Comparison of ENCODE assay signal across 28 cellular contexts in the genomic region with DNA sequence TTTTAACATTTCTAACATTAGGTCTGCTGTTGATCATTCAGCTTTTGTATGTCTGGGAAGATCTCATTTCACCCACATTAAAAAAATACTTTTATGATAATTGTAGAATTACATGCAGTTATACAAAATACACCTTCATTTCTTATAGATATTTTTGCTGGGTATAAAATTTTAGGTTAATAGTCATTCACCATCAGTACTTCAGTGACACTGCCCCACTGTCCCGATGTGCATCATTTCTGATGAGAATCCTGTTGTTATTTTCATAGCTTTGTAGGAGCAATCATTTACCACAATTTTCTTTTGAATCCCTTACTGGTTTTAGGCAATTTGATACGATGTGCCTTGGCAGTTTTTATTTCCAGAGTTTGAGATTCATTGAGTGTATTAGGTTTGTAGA.
"Had no signal": no experiment of that assay in that cellular context is flagged by ENCODE, and none has a peak within 500 bp of the region (broad histone marks: within the 10 kb centered on the region; RNA-seq: fewer than 3 reads in every experiment).

No MANE protein-coding gene starts in this region.

- H3K36me3 ChIP-seq: left lung, suprapubic skin, upper lobe of right lung, uterus had no signal

- ATAC-seq: esophagus mucosa; gastrocnemius medialis; left cardiac atrium; left lung; mucosa of descending colon; sciatic nerve; stimulated activated naive CD8-positive, alpha-beta T cell treated with anti-CD3 and anti-CD28 coated beads, Interleukin-15, amount 100 ng/mL, for 72 hours; upper lobe of right lung had no signal

- H3K27me3 ChIP-seq: dorsolateral prefrontal cortex, gastrocnemius medialis, left lung, neural progenitor cell, suprapubic skin, transverse colon, upper lobe of right lung, uterus had no signal

- H3K4me2 ChIP-seq: neural progenitor cell, smooth muscle cell had no signal

- H3K27me3 Mint-ChIP-seq: naive B cell; progenitor cell of endocrine pancreas; stimulated activated naive CD8-positive, alpha-beta T cell treated with anti-CD3 and anti-CD28 coated beads, Interleukin-15, amount 100 ng/mL, for 72 hours had no signal

- H3K27ac ChIP-seq: dorsolateral prefrontal cortex, epithelial cell of prostate, left lung, neural progenitor cell, parathyroid adenoma, suprapubic skin, transverse colon, upper lobe of right lung, uterus had no signal

- H3K27ac Mint-ChIP-seq: mesothelial cell of epicardium, nephron, neural progenitor cell, progenitor cell of endocrine pancreas had no signal

- H3K4me1 ChIP-seq: uterus had no signal

- H3K9ac ChIP-seq: neural progenitor cell, parathyroid adenoma had no signal

- DNase-seq: dorsolateral prefrontal cortex; effector CD4-positive, alpha-beta T cell; foreskin fibroblast; gastrocnemius medialis; left cardiac atrium; left lung; mesenchymal stem cell; mucosa of descending colon; naive B cell; stimulated activated CD4-positive, alpha-beta T cell treated with anti-CD3 and anti-CD28 coated beads, Interleukin-12 subunit alpha, Interleukin-12 subunit beta, amount 100 ng/mL, for 4 hours; stimulated activated CD4-positive, alpha-beta T cell treated with anti-CD3 and anti-CD28 coated beads, Interleukin-1b, Interleukin-23, amount 100 ng/mL, for 48 hours; stimulated activated CD4-positive, alpha-beta T cell treated with anti-CD3 and anti-CD28 coated beads, Interleukin-4, amount 100 ng/mL, for 1 hour; stimulated activated CD8-positive, alpha-beta memory T cell treated with anti-CD3 and anti-CD28 coated beads, Interleukin-4, amount 100 ng/mL, for 48 hours; stimulated activated naive CD4-positive, alpha-beta T cell; stimulated activated naive CD8-positive, alpha-beta T cell treated with anti-CD3 and anti-CD28 coated beads, Interleukin-15, amount 100 ng/mL, for 72 hours; transverse colon; upper lobe of right lung; uterus had no signal

- H3K4me3 ChIP-seq: dorsolateral prefrontal cortex, gastrocnemius medialis, left lung, mucosa of descending colon, neural progenitor cell, smooth muscle cell, suprapubic skin, transverse colon, upper lobe of right lung, uterus had no signal

- H2AFZ ChIP-seq: neural progenitor cell, parathyroid adenoma had no signal

- H3K4me3 Mint-ChIP-seq: mesothelial cell of epicardium; nephron; neural progenitor cell; stimulated activated naive CD8-positive, alpha-beta T cell treated with anti-CD3 and anti-CD28 coated beads, Interleukin-15, amount 100 ng/mL, for 72 hours had no signal
